Comparison of ENCODE assay signal across 1 cellular context in the genomic region with DNA sequence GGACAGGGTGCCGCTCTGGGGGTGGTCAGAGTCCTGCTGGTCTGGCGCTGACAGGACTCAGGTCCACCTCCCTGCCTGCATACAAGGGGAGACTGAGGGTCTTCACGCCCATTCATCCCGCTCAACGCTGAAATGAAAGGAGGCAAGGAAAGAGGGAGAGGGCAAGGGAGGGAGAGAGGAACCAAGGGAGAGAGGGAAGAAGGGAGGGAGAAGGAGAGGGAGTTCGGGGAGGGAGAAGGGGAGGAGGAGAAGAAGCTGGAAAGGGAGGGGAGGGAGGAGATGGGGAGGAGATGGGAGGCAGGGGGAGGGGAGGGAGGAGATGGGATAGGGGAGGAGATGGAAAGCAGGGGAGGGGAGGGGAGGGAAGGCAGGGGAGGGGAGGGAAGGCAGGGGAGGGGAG.
TF ChIP-seq lines count a peak whose summit lies in the region.

No MANE protein-coding gene starts in this region.

TF ChIP-seq in H1, 55 proteins besides CTCF, POLR2A, EP300 and RAD21:
- no peak for TF ChIP-seq TAF1 (IDR thresholded peaks at IDR 0.05; ENCODE audit: low read depth, low read length)
- TF ChIP-seq FOSL1 (IDR thresholded peaks at IDR 0.05; ENCODE audit: insufficient read depth, low read depth, low read length): no peak
- TF ChIP-seq RNF2 (IDR thresholded peaks at IDR 0.05; ENCODE audit: borderline replicate concordance, low read depth, low read length, missing control alignments, poor library complexity, severe bottlenecking): no peak
- no peak for TF ChIP-seq TCF12 (IDR thresholded peaks at IDR 0.05; ENCODE audit: low read depth, low read length)
- TF ChIP-seq SP4 (IDR thresholded peaks at IDR 0.05; ENCODE audit: low read length): no peak
- TF ChIP-seq, protein P1, sequence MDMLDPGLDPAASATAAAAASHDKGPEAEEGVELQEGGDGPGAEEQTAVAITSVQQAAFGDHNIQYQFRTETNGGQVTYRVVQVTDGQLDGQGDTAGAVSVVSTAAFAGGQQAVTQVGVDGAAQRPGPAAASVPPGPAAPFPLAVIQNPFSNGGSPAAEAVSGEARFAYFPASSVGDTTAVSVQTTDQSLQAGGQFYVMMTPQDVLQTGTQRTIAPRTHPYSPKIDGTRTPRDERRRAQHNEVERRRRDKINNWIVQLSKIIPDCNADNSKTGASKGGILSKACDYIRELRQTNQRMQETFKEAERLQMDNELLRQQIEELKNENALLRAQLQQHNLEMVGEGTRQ (IDR thresholded peaks at IDR 0.05; ENCODE audit: low read length): no peak
- TF ChIP-seq ATF3 (IDR thresholded peaks at IDR 0.05; ENCODE audit: insufficient read depth, low read depth, low read length): no peak
- TF ChIP-seq RBBP5 (IDR thresholded peaks at IDR 0.05; ENCODE audit: borderline replicate concordance, low read depth, low read length): no peak
- no peak for TF ChIP-seq CBX8 (IDR thresholded peaks at IDR 0.05; ENCODE audit: borderline replicate concordance, low read depth, low read length)
- no peak for TF ChIP-seq EGR1 (IDR thresholded peaks at IDR 0.05; ENCODE audit: borderline replicate concordance, low read depth, low read length)
- TF ChIP-seq YY1 (IDR thresholded peaks at IDR 0.05; ENCODE audit: low read depth, low read length): no peak
- TF ChIP-seq CHD1 (IDR thresholded peaks at IDR 0.05; ENCODE audit: low read depth, low read length): no peak
- TF ChIP-seq TAF7 (optimal IDR thresholded peaks at IDR 0.05; ENCODE audit: borderline replicate concordance, low read depth, low read length): no peak
- TF ChIP-seq BRCA1 (IDR thresholded peaks at IDR 0.05; ENCODE audit: low read depth, low read length): no peak
